ENCODE assay signal across 21 cellular contexts in the genomic region with DNA sequence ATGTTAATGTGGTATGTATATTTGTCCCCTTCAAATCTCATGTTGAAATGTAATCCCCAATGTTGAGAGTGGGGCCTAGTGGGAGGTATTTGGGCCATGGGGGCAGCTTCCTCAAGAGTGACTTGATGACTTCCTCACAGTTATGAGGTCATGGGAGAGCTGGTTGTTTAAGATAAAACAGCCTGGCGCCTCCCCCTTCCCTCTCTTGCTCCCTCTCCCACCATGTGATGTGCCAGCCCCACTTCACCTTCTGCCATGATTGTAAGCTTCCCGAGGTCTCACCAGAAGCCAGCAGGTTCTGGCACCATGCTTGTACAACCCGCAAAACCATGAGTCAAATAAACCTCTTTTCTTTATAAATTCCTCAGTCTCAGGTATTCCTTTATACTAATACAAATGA.
"Had no signal": no experiment of that assay in that cellular context is flagged by ENCODE, and none has a peak within 500 bp of the region (broad histone marks: within the 10 kb centered on the region; RNA-seq: fewer than 3 reads in every experiment).

No MANE protein-coding gene starts in this region.

- H3K4me3 ChIP-seq: K562, SJSA1, SK-N-MC had no signal

- H3K27ac Mint-ChIP-seq: IgD-negative memory B cell, T-cell had no signal

- H3K4me3 Mint-ChIP-seq: IgD-negative memory B cell, T-cell had no signal

- H3K27me3 ChIP-seq: SJSA1 had no signal

- H3K36me3 Mint-ChIP-seq: T-cell had no signal

- H3K36me3 ChIP-seq: SJSA1 had no signal

- DNase-seq: NCI-H1092 treated with DMSO at 0.1 percent for 48 hours, NCI-H1436, NCI-H187, NCI-H2029, NCI-H2081 treated with DMSO at 0.1 percent for 48 hours, NCI-H2171, NCI-H226, NCI-H446, NCI-H510A, NCI-H524 treated with DMSO at 0.1 percent for 48 hours, NCI-H69, NCI-H774, Right ventricle myocardium superior, RPMI8226, SIG-M5, SW 1271, T-cell had no signal

- H3K4me1 Mint-ChIP-seq: IgD-negative memory B cell, T-cell had no signal
